In genomic region chr15:100686021-100686724, GRCh38 we compare ENCODE assay signal across 18 cellular contexts.
DNase-seq lines count a peak whose midpoint lies in the region; ATAC-seq, FAIRE-seq and TF ChIP-seq lines count a peak whose summit lies in the region.
"Had no signal": no experiment of that assay in that cellular context is flagged by ENCODE, and none has a peak within 500 bp of the region (broad histone marks: within the 10 kb centered on the region; RNA-seq: fewer than 3 reads in every experiment).

No MANE protein-coding gene starts in this region.

- H3K27me3 ChIP-seq in astrocyte (ENCODE audit: insufficient read depth, low read length) (no peaks in the 10 kb centered on the region), right cardiac atrium (ENCODE audit: control insufficient read depth, insufficient read depth) (no peaks in the 10 kb centered on the region)

- H3K36me3 ChIP-seq in astrocyte (ENCODE audit: insufficient read depth, low read length): no peaks in the 10 kb centered on the region

- H3K4me1 ChIP-seq in astrocyte (ENCODE audit: insufficient read depth, low read length): peaks cover 26% of the 10 kb centered on the region
- peaks cover 4% of the 10 kb centered on the region for H3K4me1 ChIP-seq in right cardiac atrium (ENCODE audit: control insufficient read depth, insufficient read depth, low read length)

- H3K9me3 Mint-ChIP-seq in astrocyte (ENCODE audit: unreplicated experiment): no peaks in the 10 kb centered on the region
- H3K9me3 Mint-ChIP-seq: activated naive CD8-positive, alpha-beta T cell treated with anti-CD3 and anti-CD28 coated beads, Interleukin-2, amount 50 U/mL, for 24 hours had no signal

- peak overlapping the region; percentile 22 for H2AFZ ChIP-seq in astrocyte (ENCODE audit: low read depth, low read length)

- intact Hi-C loops in right cardiac atrium (cut with DNase I): no loop called here

- H4K20me1 ChIP-seq in astrocyte (ENCODE audit: insufficient read depth, low read length): no peaks in the 10 kb centered on the region

- WGBS in right cardiac atrium: 60% methylated on average over 23 of the region's 23 CpGs

- H3K4me3 Mint-ChIP-seq in astrocyte (ENCODE audit: unreplicated experiment): no peak overlapping the region
- H3K4me3 Mint-ChIP-seq: activated CD4-positive, alpha-beta T cell treated with anti-CD3 and anti-CD28 coated beads for 36 hours; activated naive CD8-positive, alpha-beta T cell treated with anti-CD3 and anti-CD28 coated beads, Interleukin-2, amount 50 U/mL, for 24 hours; neural crest cell had no signal

- H3K27ac ChIP-seq in astrocyte (ENCODE audit: low read depth, low read length) (peak overlapping the region; percentile 96), right cardiac atrium (ENCODE audit: low read length) (no peak overlapping the region), skin epidermis (peak overlapping the region in 16 of 21 experiments; percentile 13 to 90 (median 63))

- ATAC-seq in right cardiac atrium (peak; percentile 56 to 68), GM18519 (IDR thresholded peaks at IDR 0.05; ENCODE audit: low FRiP score, unreplicated experiment) (no peak), left lobe of liver (no peak)
- ATAC-seq: activated CD4-positive, alpha-beta T cell treated with anti-CD3 and anti-CD28 coated beads for 36 hours; activated naive CD8-positive, alpha-beta T cell treated with anti-CD3 and anti-CD28 coated beads, Interleukin-2, amount 50 U/mL, for 24 hours had no signal

- TF ChIP-seq CTCF in astrocyte (IDR thresholded peaks at IDR 0.05; ENCODE audit: insufficient read depth, low read depth, low read length): no peak

- peaks cover 14% of the 10 kb centered on the region for H3K4me1 Mint-ChIP-seq in astrocyte (ENCODE audit: low read depth, unreplicated experiment)
- H3K4me1 Mint-ChIP-seq: activated CD4-positive, alpha-beta T cell treated with anti-CD3 and anti-CD28 coated beads for 36 hours; activated naive CD8-positive, alpha-beta T cell treated with anti-CD3 and anti-CD28 coated beads, Interleukin-2, amount 50 U/mL, for 24 hours; neural crest cell had no signal

- no peak for FAIRE-seq in astrocyte (lab: Jason Lieb, UNC)

- H3K9me3 ChIP-seq in astrocyte (ENCODE audit: insufficient read depth, low read depth, low read length) (no peaks in the 10 kb centered on the region), right cardiac atrium (ENCODE audit: control insufficient read depth, low read length) (no peaks in the 10 kb centered on the region)

- no peaks in the 10 kb centered on the region for H3K79me2 ChIP-seq in astrocyte (ENCODE audit: insufficient read depth, low read length)

- DNase-seq in GM03348 (ENCODE audit: low spot score) (peak; percentile 71), astrocyte (ENCODE audit: low read depth) (no peak), right cardiac atrium (peak; percentile 68 to 80 (median 68)), HPDE6-E6E7 (ENCODE audit: extremely low spot score) (no peak), left lobe of liver (ENCODE audit: low spot score) (no peak), pons (ENCODE audit: low spot score) (no peak)
- DNase-seq: activated CD4-positive, alpha-beta T cell treated with anti-CD3 and anti-CD28 coated beads for 36 hours; activated naive CD8-positive, alpha-beta T cell treated with anti-CD3 and anti-CD28 coated beads, Interleukin-2, amount 50 U/mL, for 24 hours; AML-193; DMS153; Karpas-422; NCI-H1694; NCI-H524 treated with DMSO at 0.1 percent for 48 hours; stimulated activated CD4-positive, alpha-beta T cell treated with anti-CD3 and anti-CD28 coated beads, Interleukin-12 subunit alpha, Interleukin-12 subunit beta, amount 100 ng/mL, for 4 hours had no signal

- no peak overlapping the region for H3K27ac Mint-ChIP-seq in astrocyte (ENCODE audit: unreplicated experiment)
- H3K27ac Mint-ChIP-seq: activated CD4-positive, alpha-beta T cell treated with anti-CD3 and anti-CD28 coated beads for 36 hours; activated naive CD8-positive, alpha-beta T cell treated with anti-CD3 and anti-CD28 coated beads, Interleukin-2, amount 50 U/mL, for 24 hours had no signal

- peak overlapping the region; percentile 83 for H3K4me2 ChIP-seq in astrocyte (ENCODE audit: low read length)

- peaks cover 11% of the 10 kb centered on the region for H3K27me3 Mint-ChIP-seq in astrocyte (ENCODE audit: low read depth, unreplicated experiment)

- H3K4me3 ChIP-seq in astrocyte (ENCODE audit: insufficient read depth, low read depth, low read length) (no peak overlapping the region), right cardiac atrium (ENCODE audit: low read length) (no peak overlapping the region), skin epidermis (no peak overlapping the region)
- H3K4me3 ChIP-seq: lung had no signal

- H3K36me3 Mint-ChIP-seq in astrocyte (ENCODE audit: low read depth, unreplicated experiment): peaks cover 2% of the 10 kb centered on the region

- H3K9ac ChIP-seq in astrocyte (ENCODE audit: low read length): peak overlapping the region; percentile 87

Comparison
In these comparisons a context has a peak if more than half of its experiments do, and no peak if none do; other contexts are left out.
1. DNase-seq: peak in GM03348 (single experiment) and right cardiac atrium (3 of 3); none in astrocyte (single experiment), HPDE6-E6E7 (single experiment), left lobe of liver (single experiment) and pons (single experiment).
2. ATAC-seq: peak in right cardiac atrium (2 of 2); none in GM18519 (single experiment) and left lobe of liver (single experiment).